In the genomic region with DNA sequence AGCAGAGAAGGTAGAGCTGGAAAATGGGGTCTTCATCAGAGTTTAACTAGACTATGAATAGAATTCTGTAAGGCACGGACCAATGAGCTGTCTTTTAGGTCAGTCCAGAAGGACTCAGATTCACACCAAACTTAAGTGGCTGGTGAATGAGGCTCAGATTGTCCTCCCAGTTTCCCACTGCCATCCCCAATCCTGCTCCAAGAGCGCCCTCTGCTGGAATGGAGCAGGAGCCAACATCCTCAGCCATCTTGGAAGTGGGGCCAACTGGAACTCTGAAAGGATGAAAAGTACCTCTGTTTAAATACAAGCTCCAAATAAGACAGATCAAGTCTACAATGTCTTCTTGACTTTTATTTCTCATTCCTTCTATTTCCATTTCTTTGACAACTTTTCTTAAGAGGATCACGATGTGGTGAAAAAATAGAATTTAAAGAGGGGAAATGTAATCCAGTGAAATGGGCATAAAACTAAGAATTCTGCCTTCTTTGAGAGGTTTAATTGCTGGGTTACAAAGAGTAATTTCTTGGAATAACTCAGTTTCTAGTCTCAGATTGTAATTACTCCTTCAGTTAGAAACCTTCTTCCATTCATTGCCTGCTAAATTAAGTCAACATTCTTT, we compare ENCODE assay signal across 1 cellular context.
TF ChIP-seq lines count a peak whose summit lies in the region.

No MANE protein-coding gene starts in this region.

TF ChIP-seq in HepG2, 621 proteins besides CTCF, POLR2A, EP300 and RAD21 (continued from another document and continues in another):
- TF ChIP-seq ZNF609 (CRISPR knock-in tag; IDR thresholded peaks at IDR 0.05; ENCODE audit: borderline replicate concordance): no peak
- peak; percentile 63; the same call in 1 of the 2 replicates for TF ChIP-seq HMG20A (CRISPR knock-in tag; IDR thresholded peaks at IDR 0.05; ENCODE audit: borderline replicate concordance)
- no peak for TF ChIP-seq MEIS1 (CRISPR knock-in tag; IDR thresholded peaks at IDR 0.05; ENCODE audit: borderline replicate concordance)
- TF ChIP-seq MAFF (IDR thresholded peaks at IDR 0.05; ENCODE audit: low read depth, low read length): no peak
- TF ChIP-seq ZNF781 (CRISPR knock-in tag; IDR thresholded peaks at IDR 0.05; ENCODE audit: borderline replicate concordance, not compliant biosample characterization): no peak
- no peak for TF ChIP-seq RFX5 (IDR thresholded peaks at IDR 0.05; ENCODE audit: low read depth, low read length)
- TF ChIP-seq ONECUT2 (CRISPR knock-in tag; IDR thresholded peaks at IDR 0.05): no peak
- no peak for TF ChIP-seq ZSCAN31 (CRISPR knock-in tag; IDR thresholded peaks at IDR 0.05; ENCODE audit: low read depth)
- TF ChIP-seq GATAD2A (CRISPR knock-in tag; IDR thresholded peaks at IDR 0.05): peak; percentile 68
- TF ChIP-seq THAP11 (CRISPR knock-in tag; IDR thresholded peaks at IDR 0.05): peak; percentile 69
- no peak for TF ChIP-seq POLR2AphosphoS2 (IDR thresholded peaks at IDR 0.05; ENCODE audit: low read depth, low read length)
- TF ChIP-seq GATAD1 (CRISPR knock-in tag; IDR thresholded peaks at IDR 0.05): no peak
- TF ChIP-seq ZNF614 (CRISPR knock-in tag; IDR thresholded peaks at IDR 0.05; ENCODE audit: borderline replicate concordance): peak; percentile 58; the same call in 1 of the 2 replicates
- TF ChIP-seq, protein P1, sequence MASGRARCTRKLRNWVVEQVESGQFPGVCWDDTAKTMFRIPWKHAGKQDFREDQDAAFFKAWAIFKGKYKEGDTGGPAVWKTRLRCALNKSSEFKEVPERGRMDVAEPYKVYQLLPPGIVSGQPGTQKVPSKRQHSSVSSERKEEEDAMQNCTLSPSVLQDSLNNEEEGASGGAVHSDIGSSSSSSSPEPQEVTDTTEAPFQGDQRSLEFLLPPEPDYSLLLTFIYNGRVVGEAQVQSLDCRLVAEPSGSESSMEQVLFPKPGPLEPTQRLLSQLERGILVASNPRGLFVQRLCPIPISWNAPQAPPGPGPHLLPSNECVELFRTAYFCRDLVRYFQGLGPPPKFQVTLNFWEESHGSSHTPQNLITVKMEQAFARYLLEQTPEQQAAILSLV (CRISPR knock-in tag; IDR thresholded peaks at IDR 0.05; ENCODE audit: borderline replicate concordance): no peak
- TF ChIP-seq, protein P2, sequence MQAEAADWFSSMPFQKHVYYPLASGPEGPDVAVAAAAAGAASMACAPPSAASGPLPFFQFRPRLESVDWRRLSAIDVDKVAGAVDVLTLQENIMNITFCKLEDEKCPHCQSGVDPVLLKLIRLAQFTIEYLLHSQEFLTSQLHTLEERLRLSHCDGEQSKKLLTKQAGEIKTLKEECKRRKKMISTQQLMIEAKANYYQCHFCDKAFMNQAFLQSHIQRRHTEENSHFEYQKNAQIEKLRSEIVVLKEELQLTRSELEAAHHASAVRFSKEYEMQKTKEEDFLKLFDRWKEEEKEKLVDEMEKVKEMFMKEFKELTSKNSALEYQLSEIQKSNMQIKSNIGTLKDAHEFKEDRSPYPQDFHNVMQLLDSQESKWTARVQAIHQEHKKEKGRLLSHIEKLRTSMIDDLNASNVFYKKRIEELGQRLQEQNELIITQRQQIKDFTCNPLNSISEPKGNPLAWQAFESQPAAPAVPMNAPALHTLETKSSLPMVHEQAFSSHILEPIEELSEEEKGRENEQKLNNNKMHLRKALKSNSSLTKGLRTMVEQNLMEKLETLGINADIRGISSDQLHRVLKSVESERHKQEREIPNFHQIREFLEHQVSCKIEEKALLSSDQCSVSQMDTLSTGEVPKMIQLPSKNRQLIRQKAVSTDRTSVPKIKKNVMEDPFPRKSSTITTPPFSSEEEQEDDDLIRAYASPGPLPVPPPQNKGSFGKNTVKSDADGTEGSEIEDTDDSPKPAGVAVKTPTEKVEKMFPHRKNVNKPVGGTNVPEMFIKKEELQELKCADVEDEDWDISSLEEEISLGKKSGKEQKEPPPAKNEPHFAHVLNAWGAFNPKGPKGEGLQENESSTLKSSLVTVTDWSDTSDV (CRISPR knock-in tag; IDR thresholded peaks at IDR 0.05): no peak
- peak; percentile 63 for TF ChIP-seq TEAD3 (CRISPR knock-in tag; optimal IDR thresholded peaks at IDR 0.05; ENCODE audit: borderline replicate concordance)
- TF ChIP-seq TOE1 (CRISPR knock-in tag; IDR thresholded peaks at IDR 0.05): peak; percentile 69; the same call in 1 of the 2 replicates
- no peak for TF ChIP-seq ZFP36L1 (CRISPR knock-in tag; IDR thresholded peaks at IDR 0.05)
- TF ChIP-seq ZNF121 (CRISPR knock-in tag; IDR thresholded peaks at IDR 0.05): no peak
- TF ChIP-seq ZNF644 (CRISPR knock-in tag; IDR thresholded peaks at IDR 0.05; ENCODE audit: low read depth): peak; percentile 92
- TF ChIP-seq ERF (CRISPR knock-in tag; IDR thresholded peaks at IDR 0.05): peak; percentile 67; the same call in 1 of the 2 replicates
- TF ChIP-seq ZSCAN12 (CRISPR knock-in tag; IDR thresholded peaks at IDR 0.05): no peak
- TF ChIP-seq RBAK (CRISPR knock-in tag; IDR thresholded peaks at IDR 0.05): no peak
- TF ChIP-seq SMAD3 (CRISPR knock-in tag; IDR thresholded peaks at IDR 0.05): peak; percentile 77; the same call in 1 of the 2 replicates
- TF ChIP-seq PLRG1 (conservative IDR thresholded peaks at IDR 0.05): no peak
- TF ChIP-seq ZNF264 (CRISPR knock-in tag; IDR thresholded peaks at IDR 0.05): no peak
- no peak for TF ChIP-seq ZSCAN30 (CRISPR knock-in tag; IDR thresholded peaks at IDR 0.05)
- no peak for TF ChIP-seq IKZF1 (IDR thresholded peaks at IDR 0.05)
- TF ChIP-seq KMT2B (CRISPR knock-in tag; IDR thresholded peaks at IDR 0.05): 0 out of 2 replicates have a peak, but pooled peaks have one; percentile 19
- no peak for TF ChIP-seq ZSCAN25 (CRISPR knock-in tag; IDR thresholded peaks at IDR 0.05)
- TF ChIP-seq, protein P3, sequence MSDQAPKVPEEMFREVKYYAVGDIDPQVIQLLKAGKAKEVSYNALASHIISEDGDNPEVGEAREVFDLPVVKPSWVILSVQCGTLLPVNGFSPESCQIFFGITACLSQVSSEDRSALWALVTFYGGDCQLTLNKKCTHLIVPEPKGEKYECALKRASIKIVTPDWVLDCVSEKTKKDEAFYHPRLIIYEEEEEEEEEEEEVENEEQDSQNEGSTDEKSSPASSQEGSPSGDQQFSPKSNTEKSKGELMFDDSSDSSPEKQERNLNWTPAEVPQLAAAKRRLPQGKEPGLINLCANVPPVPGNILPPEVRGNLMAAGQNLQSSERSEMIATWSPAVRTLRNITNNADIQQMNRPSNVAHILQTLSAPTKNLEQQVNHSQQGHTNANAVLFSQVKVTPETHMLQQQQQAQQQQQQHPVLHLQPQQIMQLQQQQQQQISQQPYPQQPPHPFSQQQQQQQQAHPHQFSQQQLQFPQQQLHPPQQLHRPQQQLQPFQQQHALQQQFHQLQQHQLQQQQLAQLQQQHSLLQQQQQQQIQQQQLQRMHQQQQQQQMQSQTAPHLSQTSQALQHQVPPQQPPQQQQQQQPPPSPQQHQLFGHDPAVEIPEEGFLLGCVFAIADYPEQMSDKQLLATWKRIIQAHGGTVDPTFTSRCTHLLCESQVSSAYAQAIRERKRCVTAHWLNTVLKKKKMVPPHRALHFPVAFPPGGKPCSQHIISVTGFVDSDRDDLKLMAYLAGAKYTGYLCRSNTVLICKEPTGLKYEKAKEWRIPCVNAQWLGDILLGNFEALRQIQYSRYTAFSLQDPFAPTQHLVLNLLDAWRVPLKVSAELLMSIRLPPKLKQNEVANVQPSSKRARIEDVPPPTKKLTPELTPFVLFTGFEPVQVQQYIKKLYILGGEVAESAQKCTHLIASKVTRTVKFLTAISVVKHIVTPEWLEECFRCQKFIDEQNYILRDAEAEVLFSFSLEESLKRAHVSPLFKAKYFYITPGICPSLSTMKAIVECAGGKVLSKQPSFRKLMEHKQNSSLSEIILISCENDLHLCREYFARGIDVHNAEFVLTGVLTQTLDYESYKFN (CRISPR knock-in tag; conservative IDR thresholded peaks at IDR 0.05): no peak
- TF ChIP-seq ATF7 (IDR thresholded peaks at IDR 0.05): no peak
- TF ChIP-seq ATF7 (CRISPR knock-in tag; IDR thresholded peaks at IDR 0.05): no peak
- 0 out of 2 replicates have a peak, but pooled peaks have one; percentile 25 for TF ChIP-seq BORCS8-MEF2B (CRISPR knock-in tag; IDR thresholded peaks at IDR 0.05)
- TF ChIP-seq SMYD3 (CRISPR knock-in tag; IDR thresholded peaks at IDR 0.05): peak; percentile 35; the same call in 1 of the 2 replicates
- TF ChIP-seq, protein P4, sequence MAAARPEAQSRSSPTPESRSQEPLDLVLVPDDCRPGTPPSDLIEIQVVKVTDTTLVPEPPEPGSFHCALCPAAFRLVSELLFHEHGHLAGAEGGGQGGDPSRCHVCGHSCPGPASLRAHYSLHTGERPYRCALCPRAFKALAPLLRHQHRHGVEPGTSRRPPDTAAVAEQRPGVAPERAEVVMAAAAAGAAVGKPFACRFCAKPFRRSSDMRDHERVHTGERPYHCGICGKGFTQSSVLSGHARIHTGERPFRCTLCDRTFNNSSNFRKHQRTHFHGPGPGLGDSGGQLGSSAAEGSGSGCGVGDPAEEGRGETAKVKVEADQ (CRISPR knock-in tag; IDR thresholded peaks at IDR 0.05; ENCODE audit: borderline replicate concordance): no peak
- TF ChIP-seq ISL2 (CRISPR knock-in tag; IDR thresholded peaks at IDR 0.05): no peak
- peak; percentile 53; the same call in 1 of the 2 replicates for TF ChIP-seq IKZF5 (CRISPR knock-in tag; IDR thresholded peaks at IDR 0.05)
- peak; percentile 56; the same call in 1 of the 2 replicates for TF ChIP-seq ELF3 (CRISPR knock-in tag; IDR thresholded peaks at IDR 0.05)
- no peak for TF ChIP-seq ZNF556 (CRISPR knock-in tag; IDR thresholded peaks at IDR 0.05; ENCODE audit: borderline replicate concordance)
- TF ChIP-seq, protein P5, sequence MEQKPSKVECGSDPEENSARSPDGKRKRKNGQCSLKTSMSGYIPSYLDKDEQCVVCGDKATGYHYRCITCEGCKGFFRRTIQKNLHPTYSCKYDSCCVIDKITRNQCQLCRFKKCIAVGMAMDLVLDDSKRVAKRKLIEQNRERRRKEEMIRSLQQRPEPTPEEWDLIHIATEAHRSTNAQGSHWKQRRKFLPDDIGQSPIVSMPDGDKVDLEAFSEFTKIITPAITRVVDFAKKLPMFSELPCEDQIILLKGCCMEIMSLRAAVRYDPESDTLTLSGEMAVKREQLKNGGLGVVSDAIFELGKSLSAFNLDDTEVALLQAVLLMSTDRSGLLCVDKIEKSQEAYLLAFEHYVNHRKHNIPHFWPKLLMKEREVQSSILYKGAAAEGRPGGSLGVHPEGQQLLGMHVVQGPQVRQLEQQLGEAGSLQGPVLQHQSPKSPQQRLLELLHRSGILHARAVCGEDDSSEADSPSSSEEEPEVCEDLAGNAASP (CRISPR knock-in tag; IDR thresholded peaks at IDR 0.05; ENCODE audit: borderline replicate concordance): peak; percentile 25; the same call in 1 of the 2 replicates
- TF ChIP-seq, protein P6, sequence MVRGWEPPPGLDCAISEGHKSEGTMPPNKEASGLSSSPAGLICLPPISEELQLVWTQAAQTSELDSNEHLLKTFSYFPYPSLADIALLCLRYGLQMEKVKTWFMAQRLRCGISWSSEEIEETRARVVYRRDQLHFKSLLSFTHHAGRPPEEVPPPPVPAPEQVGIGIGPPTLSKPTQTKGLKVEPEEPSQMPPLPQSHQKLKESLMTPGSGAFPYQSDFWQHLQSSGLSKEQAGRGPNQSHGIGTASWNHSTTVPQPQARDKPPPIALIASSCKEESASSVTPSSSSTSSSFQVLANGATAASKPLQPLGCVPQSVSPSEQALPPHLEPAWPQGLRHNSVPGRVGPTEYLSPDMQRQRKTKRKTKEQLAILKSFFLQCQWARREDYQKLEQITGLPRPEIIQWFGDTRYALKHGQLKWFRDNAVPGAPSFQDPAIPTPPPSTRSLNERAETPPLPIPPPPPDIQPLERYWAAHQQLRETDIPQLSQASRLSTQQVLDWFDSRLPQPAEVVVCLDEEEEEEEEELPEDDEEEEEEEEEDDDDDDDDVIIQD (CRISPR knock-in tag; IDR thresholded peaks at IDR 0.05; ENCODE audit: low read depth): peak; percentile 59; the same call in 1 of the 2 replicates
- TF ChIP-seq LCORL (IDR thresholded peaks at IDR 0.05): no peak
- peak; percentile 49; the same call in 1 of the 2 replicates for TF ChIP-seq LCORL (CRISPR knock-in tag; IDR thresholded peaks at IDR 0.05)
- TF ChIP-seq SOX6 (IDR thresholded peaks at IDR 0.05): no peak
- peak; percentile 30; the same call in 1 of the 2 replicates for TF ChIP-seq SOX6 (CRISPR knock-in tag; IDR thresholded peaks at IDR 0.05)
- TF ChIP-seq ZNF792 (CRISPR knock-in tag; IDR thresholded peaks at IDR 0.05): 0 out of 2 replicates have a peak, but pooled peaks have one; percentile 49
- peak; percentile 22; the same call in 1 of the 2 replicates for TF ChIP-seq ZNF331 (CRISPR knock-in tag; IDR thresholded peaks at IDR 0.05)
- TF ChIP-seq ZSCAN22 (CRISPR knock-in tag; IDR thresholded peaks at IDR 0.05): no peak
- TF ChIP-seq ETV5 (CRISPR knock-in tag; IDR thresholded peaks at IDR 0.05; ENCODE audit: borderline replicate concordance): 0 out of 2 replicates have a peak, but pooled peaks have one; percentile 20
